Comparison of ENCODE assay signal across 1 cellular context in genomic region chr12:57146925-57147640, GRCh38.
TF ChIP-seq lines count a peak whose summit lies in the region.

LRP1-AS (minus strand) TSS chr12:57147619.

TF ChIP-seq in HepG2, 621 proteins besides CTCF, POLR2A, EP300 and RAD21 (continued from another document and continues in another):
- TF ChIP-seq NKX3-1 (CRISPR knock-in tag; IDR thresholded peaks at IDR 0.05) (no peak), FOXO1 (CRISPR knock-in tag; IDR thresholded peaks at IDR 0.05) (peak; percentile 27; the same call in 1 of the 2 replicates), SATB2 (CRISPR knock-in tag; IDR thresholded peaks at IDR 0.05) (no peak), KAT7 (CRISPR knock-in tag; IDR thresholded peaks at IDR 0.05; ENCODE audit: borderline replicate concordance) (no peak), REXO4 (CRISPR knock-in tag; IDR thresholded peaks at IDR 0.05; ENCODE audit: borderline replicate concordance) (no peak), ZNF253 (CRISPR knock-in tag; IDR thresholded peaks at IDR 0.05; ENCODE audit: borderline replicate concordance) (no peak), ZNF850 (CRISPR knock-in tag; conservative IDR thresholded peaks at IDR 0.05) (no peak), ZNF639 (CRISPR knock-in tag; conservative IDR thresholded peaks at IDR 0.05) (no peak), ZNF329 (CRISPR knock-in tag; IDR thresholded peaks at IDR 0.05; ENCODE audit: low read depth) (no peak), THAP8 (CRISPR knock-in tag; IDR thresholded peaks at IDR 0.05; ENCODE audit: borderline replicate concordance) (no peak), RFXANK (CRISPR knock-in tag; IDR thresholded peaks at IDR 0.05) (no peak), PHF20 (CRISPR knock-in tag; IDR thresholded peaks at IDR 0.05) (no peak), CEBPZ (IDR thresholded peaks at IDR 0.05; ENCODE audit: low read length) (no peak), STAG1 (CRISPR knock-in tag; IDR thresholded peaks at IDR 0.05) (no peak), IKZF5 (CRISPR knock-in tag; IDR thresholded peaks at IDR 0.05) (no peak; the same call in 1 of the 2 replicates), PRPF4 (IDR thresholded peaks at IDR 0.05; ENCODE audit: low read depth, low read length, poor library complexity, severe bottlenecking) (no peak), GTF3A (CRISPR knock-in tag; conservative IDR thresholded peaks at IDR 0.05) (no peak), ZNF839 (CRISPR knock-in tag; IDR thresholded peaks at IDR 0.05; ENCODE audit: borderline replicate concordance) (no peak), TRAFD1 (CRISPR knock-in tag; IDR thresholded peaks at IDR 0.05; ENCODE audit: borderline replicate concordance) (no peak), ZNF703 (CRISPR knock-in tag; IDR thresholded peaks at IDR 0.05; ENCODE audit: borderline replicate concordance) (no peak), ARID2 (CRISPR knock-in tag; IDR thresholded peaks at IDR 0.05; ENCODE audit: borderline replicate concordance) (no peak), KDM1A (CRISPR knock-in tag; IDR thresholded peaks at IDR 0.05) (no peak), HNF1B (CRISPR knock-in tag; IDR thresholded peaks at IDR 0.05) (no peak), ZNF766 (CRISPR knock-in tag; IDR thresholded peaks at IDR 0.05; ENCODE audit: borderline replicate concordance) (0 out of 2 replicates have a peak, but pooled peaks have one; percentile 14), ZNF33A (CRISPR knock-in tag; IDR thresholded peaks at IDR 0.05; ENCODE audit: borderline replicate concordance) (no peak), U2AF1 (optimal IDR thresholded peaks at IDR 0.05; ENCODE audit: low read depth, low read length) (no peak), ZBTB1 (CRISPR knock-in tag; IDR thresholded peaks at IDR 0.05; ENCODE audit: borderline replicate concordance) (no peak), BCL3 (CRISPR knock-in tag; IDR thresholded peaks at IDR 0.05) (no peak), ZKSCAN5 (CRISPR knock-in tag; IDR thresholded peaks at IDR 0.05) (no peak), NAIF1 (CRISPR knock-in tag; IDR thresholded peaks at IDR 0.05; ENCODE audit: borderline replicate concordance) (no peak), IRF2 (CRISPR knock-in tag; IDR thresholded peaks at IDR 0.05) (no peak), ZNF691 (CRISPR knock-in tag; IDR thresholded peaks at IDR 0.05; ENCODE audit: borderline replicate concordance, low read depth) (no peak), HHEX (CRISPR knock-in tag; IDR thresholded peaks at IDR 0.05) (no peak; the same call in 1 of the 2 replicates), ZNF773 (CRISPR knock-in tag; IDR thresholded peaks at IDR 0.05; ENCODE audit: borderline replicate concordance) (no peak), ZSCAN9 (CRISPR knock-in tag; IDR thresholded peaks at IDR 0.05; ENCODE audit: borderline replicate concordance) (no peak), ARNTL (CRISPR knock-in tag; IDR thresholded peaks at IDR 0.05) (no peak)
- TF ChIP-seq, protein P1, sequence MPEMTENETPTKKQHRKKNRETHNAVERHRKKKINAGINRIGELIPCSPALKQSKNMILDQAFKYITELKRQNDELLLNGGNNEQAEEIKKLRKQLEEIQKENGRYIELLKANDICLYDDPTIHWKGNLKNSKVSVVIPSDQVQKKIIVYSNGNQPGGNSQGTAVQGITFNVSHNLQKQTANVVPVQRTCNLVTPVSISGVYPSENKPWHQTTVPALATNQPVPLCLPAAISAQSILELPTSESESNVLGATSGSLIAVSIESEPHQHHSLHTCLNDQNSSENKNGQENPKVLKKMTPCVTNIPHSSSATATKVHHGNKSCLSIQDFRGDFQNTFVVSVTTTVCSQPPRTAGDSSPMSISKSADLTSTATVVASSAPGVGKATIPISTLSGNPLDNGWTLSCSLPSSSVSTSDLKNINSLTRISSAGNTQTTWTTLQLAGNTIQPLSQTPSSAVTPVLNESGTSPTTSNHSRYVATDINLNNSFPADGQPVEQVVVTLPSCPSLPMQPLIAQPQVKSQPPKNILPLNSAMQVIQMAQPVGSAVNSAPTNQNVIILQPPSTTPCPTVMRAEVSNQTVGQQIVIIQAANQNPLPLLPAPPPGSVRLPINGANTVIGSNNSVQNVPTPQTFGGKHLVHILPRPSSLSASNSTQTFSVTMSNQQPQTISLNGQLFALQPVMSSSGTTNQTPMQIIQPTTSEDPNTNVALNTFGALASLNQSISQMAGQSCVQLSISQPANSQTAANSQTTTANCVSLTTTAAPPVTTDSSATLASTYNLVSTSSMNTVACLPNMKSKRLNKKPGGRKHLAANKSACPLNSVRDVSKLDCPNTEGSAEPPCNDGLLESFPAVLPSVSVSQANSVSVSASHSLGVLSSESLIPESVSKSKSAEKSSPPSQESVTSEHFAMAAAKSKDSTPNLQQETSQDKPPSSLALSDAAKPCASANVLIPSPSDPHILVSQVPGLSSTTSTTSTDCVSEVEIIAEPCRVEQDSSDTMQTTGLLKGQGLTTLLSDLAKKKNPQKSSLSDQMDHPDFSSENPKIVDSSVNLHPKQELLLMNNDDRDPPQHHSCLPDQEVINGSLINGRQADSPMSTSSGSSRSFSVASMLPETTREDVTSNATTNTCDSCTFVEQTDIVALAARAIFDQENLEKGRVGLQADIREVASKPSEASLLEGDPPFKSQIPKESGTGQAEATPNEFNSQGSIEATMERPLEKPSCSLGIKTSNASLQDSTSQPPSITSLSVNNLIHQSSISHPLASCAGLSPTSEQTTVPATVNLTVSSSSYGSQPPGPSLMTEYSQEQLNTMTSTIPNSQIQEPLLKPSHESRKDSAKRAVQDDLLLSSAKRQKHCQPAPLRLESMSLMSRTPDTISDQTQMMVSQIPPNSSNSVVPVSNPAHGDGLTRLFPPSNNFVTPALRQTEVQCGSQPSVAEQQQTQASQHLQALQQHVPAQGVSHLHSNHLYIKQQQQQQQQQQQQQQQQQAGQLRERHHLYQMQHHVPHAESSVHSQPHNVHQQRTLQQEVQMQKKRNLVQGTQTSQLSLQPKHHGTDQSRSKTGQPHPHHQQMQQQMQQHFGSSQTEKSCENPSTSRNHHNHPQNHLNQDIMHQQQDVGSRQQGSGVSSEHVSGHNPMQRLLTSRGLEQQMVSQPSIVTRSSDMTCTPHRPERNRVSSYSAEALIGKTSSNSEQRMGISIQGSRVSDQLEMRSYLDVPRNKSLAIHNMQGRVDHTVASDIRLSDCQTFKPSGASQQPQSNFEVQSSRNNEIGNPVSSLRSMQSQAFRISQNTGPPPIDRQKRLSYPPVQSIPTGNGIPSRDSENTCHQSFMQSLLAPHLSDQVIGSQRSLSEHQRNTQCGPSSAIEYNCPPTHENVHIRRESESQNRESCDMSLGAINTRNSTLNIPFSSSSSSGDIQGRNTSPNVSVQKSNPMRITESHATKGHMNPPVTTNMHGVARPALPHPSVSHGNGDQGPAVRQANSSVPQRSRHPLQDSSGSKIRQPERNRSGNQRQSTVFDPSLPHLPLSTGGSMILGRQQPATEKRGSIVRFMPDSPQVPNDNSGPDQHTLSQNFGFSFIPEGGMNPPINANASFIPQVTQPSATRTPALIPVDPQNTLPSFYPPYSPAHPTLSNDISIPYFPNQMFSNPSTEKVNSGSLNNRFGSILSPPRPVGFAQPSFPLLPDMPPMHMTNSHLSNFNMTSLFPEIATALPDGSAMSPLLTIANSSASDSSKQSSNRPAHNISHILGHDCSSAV (CRISPR knock-in tag; IDR thresholded peaks at IDR 0.05; ENCODE audit: borderline replicate concordance), result no peak
- TF ChIP-seq, protein P2, sequence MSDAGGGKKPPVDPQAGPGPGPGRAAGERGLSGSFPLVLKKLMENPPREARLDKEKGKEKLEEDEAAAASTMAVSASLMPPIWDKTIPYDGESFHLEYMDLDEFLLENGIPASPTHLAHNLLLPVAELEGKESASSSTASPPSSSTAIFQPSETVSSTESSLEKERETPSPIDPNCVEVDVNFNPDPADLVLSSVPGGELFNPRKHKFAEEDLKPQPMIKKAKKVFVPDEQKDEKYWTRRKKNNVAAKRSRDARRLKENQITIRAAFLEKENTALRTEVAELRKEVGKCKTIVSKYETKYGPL (CRISPR knock-in tag; IDR thresholded peaks at IDR 0.05), result no peak
